In the genomic region with DNA sequence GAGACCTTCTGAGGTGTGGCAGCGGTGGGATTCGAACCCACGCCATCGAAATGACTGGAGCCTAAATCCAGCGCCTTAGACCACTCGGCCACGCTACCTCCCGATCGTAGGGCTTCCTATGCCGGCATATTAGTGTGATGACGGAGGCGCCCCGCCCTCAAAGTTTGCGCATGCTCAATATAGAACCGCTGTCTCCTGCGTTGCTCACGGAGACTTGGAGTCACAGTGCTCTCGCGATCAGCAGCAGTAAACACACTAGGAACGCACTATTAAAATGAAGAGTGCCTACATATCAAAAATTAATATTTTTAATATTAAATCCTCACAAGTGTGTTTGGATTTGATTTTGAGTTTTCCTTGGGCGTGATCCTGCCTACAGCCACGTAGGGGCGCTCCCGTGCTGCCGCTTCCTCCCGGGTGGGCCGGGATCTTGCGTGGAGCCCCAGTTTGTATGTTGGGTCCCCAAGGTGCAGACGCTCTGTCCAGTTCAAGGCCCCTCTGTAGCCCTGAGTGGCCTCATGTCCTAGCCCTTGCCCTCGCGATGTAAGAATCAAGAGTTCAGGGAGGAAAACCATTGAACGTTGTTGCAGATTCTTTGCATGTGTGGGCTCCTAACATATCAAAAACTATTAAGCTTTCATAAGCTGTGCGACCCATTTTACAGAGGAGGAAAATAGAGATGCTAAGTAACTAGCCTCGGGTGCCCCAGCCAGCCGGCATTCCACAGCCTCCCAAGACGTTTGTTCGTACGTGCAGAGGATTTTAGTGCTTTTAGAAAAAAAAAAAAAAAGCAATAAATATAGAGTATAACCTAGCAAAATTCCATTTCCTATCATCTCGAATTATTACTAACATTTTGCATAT, we compare ENCODE assay signal across 1 cellular context.
TF ChIP-seq lines count a peak whose summit lies in the region.

No MANE protein-coding gene starts in this region.

TF ChIP-seq in K562, 482 proteins besides CTCF, POLR2A, EP300 and RAD21 (continued from another document and continues in another):
- TF ChIP-seq, protein P1, sequence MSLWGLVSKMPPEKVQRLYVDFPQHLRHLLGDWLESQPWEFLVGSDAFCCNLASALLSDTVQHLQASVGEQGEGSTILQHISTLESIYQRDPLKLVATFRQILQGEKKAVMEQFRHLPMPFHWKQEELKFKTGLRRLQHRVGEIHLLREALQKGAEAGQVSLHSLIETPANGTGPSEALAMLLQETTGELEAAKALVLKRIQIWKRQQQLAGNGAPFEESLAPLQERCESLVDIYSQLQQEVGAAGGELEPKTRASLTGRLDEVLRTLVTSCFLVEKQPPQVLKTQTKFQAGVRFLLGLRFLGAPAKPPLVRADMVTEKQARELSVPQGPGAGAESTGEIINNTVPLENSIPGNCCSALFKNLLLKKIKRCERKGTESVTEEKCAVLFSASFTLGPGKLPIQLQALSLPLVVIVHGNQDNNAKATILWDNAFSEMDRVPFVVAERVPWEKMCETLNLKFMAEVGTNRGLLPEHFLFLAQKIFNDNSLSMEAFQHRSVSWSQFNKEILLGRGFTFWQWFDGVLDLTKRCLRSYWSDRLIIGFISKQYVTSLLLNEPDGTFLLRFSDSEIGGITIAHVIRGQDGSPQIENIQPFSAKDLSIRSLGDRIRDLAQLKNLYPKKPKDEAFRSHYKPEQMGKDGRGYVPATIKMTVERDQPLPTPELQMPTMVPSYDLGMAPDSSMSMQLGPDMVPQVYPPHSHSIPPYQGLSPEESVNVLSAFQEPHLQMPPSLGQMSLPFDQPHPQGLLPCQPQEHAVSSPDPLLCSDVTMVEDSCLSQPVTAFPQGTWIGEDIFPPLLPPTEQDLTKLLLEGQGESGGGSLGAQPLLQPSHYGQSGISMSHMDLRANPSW (CRISPR knock-in tag; IDR thresholded peaks at IDR 0.05), result no peak
- TF ChIP-seq, protein P2, sequence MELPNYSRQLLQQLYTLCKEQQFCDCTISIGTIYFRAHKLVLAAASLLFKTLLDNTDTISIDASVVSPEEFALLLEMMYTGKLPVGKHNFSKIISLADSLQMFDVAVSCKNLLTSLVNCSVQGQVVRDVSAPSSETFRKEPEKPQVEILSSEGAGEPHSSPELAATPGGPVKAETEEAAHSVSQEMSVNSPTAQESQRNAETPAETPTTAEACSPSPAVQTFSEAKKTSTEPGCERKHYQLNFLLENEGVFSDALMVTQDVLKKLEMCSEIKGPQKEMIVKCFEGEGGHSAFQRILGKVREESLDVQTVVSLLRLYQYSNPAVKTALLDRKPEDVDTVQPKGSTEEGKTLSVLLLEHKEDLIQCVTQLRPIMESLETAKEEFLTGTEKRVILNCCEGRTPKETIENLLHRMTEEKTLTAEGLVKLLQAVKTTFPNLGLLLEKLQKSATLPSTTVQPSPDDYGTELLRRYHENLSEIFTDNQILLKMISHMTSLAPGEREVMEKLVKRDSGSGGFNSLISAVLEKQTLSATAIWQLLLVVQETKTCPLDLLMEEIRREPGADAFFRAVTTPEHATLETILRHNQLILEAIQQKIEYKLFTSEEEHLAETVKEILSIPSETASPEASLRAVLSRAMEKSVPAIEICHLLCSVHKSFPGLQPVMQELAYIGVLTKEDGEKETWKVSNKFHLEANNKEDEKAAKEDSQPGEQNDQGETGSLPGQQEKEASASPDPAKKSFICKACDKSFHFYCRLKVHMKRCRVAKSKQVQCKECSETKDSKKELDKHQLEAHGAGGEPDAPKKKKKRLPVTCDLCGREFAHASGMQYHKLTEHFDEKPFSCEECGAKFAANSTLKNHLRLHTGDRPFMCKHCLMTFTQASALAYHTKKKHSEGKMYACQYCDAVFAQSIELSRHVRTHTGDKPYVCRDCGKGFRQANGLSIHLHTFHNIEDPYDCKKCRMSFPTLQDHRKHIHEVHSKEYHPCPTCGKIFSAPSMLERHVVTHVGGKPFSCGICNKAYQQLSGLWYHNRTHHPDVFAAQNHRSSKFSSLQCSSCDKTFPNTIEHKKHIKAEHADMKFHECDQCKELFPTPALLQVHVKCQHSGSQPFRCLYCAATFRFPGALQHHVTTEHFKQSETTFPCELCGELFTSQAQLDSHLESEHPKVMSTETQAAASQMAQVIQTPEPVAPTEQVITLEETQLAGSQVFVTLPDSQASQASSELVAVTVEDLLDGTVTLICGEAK (IDR thresholded peaks at IDR 0.05), result peak; percentile 90
- TF ChIP-seq, protein P2 (CRISPR knock-in tag; IDR thresholded peaks at IDR 0.05), result no peak
- TF ChIP-seq, protein P3, sequence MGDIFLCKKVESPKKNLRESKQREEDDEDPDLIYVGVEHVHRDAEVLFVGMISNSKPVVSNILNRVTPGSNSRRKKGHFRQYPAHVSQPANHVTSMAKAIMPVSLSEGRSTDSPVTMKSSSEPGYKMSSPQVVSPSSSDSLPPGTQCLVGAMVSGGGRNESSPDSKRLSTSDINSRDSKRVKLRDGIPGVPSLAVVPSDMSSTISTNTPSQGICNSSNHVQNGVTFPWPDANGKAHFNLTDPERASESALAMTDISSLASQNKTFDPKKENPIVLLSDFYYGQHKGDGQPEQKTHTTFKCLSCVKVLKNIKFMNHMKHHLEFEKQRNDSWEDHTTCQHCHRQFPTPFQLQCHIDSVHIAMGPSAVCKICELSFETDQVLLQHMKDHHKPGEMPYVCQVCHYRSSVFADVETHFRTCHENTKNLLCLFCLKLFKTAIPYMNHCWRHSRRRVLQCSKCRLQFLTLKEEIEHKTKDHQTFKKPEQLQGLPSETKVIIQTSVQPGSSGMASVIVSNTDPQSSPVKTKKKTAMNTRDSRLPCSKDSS (IDR thresholded peaks at IDR 0.05; ENCODE audit: low read depth, partially characterized antibody), result no peak
- TF ChIP-seq ZNF766 (CRISPR knock-in tag; conservative IDR thresholded peaks at IDR 0.05) (no peak; the same call in none of the 2 replicates), ARNT (IDR thresholded peaks at IDR 0.05) (no peak), ZNF79 (CRISPR knock-in tag; IDR thresholded peaks at IDR 0.05; ENCODE audit: low read depth) (no peak), SMAD4 (CRISPR knock-in tag; conservative IDR thresholded peaks at IDR 0.05) (peak; percentile 35; the same call in 1 of the 2 replicates), ADNP (tag; IDR thresholded peaks at IDR 0.05) (peak; percentile 97), TRIM24 (IDR thresholded peaks at IDR 0.05) (0 out of 4 replicates have a peak, but pooled peaks of 1 of the 2 experiments have one; percentile 17), CHD1 (IDR thresholded peaks at IDR 0.05; ENCODE audit: low read length) (peak; percentile 75), TCF7 (IDR thresholded peaks at IDR 0.05; ENCODE audit: borderline replicate concordance) (0 out of 2 replicates have a peak, but pooled peaks have one; percentile 48), ZNF644 (tag; IDR thresholded peaks at IDR 0.05; ENCODE audit: low read depth) (no peak; the same call in 1 of the 2 replicates), POU5F1 (IDR thresholded peaks at IDR 0.05; ENCODE audit: borderline replicate concordance, low read depth, low read length, partially characterized antibody) (no peak), TAF15 (IDR thresholded peaks at IDR 0.05; ENCODE audit: low read depth, low read length) (no peak), MTA3 (IDR thresholded peaks at IDR 0.05; ENCODE audit: borderline replicate concordance) (peak; percentile 73), MTF1 (CRISPR knock-in tag; IDR thresholded peaks at IDR 0.05; ENCODE audit: borderline replicate concordance) (no peak), TCFL5 (CRISPR knock-in tag; conservative IDR thresholded peaks at IDR 0.05) (no peak), GATAD2B (IDR thresholded peaks at IDR 0.05; ENCODE audit: borderline replicate concordance) (0 out of 2 replicates have a peak, but pooled peaks have one; percentile 8), SLC30A9 (CRISPR knock-in tag; IDR thresholded peaks at IDR 0.05) (no peak), ZC3H11A (IDR thresholded peaks at IDR 0.05; ENCODE audit: low read depth, low read length) (peak; percentile 73; the same call in 1 of the 2 replicates), SIN3A (IDR thresholded peaks at IDR 0.05; ENCODE audit: borderline replicate concordance in 2 of 2, control insufficient read depth in 1 of 2, low read depth in 2 of 2, low read length in 2 of 2) (peak in 1 of 2 experiments; percentile 49; a peak in 1 of 4 replicates), PTRF (tag; IDR thresholded peaks at IDR 0.05) (no peak), HDAC6 (IDR thresholded peaks at IDR 0.05; ENCODE audit: low read depth, low read length) (no peak), ARID1B (IDR thresholded peaks at IDR 0.05) (no peak), CBX8 (IDR thresholded peaks at IDR 0.05; ENCODE audit: borderline replicate concordance, extremely low read depth, low read depth, low read length, poor library complexity, severe bottlenecking) (no peak), CBFA2T2 (conservative IDR thresholded peaks at IDR 0.05) (no peak), CBX1 (IDR thresholded peaks at IDR 0.05; ENCODE audit: low read depth) (no peak), NCOA2 (IDR thresholded peaks at IDR 0.05; ENCODE audit: partially characterized antibody in 2 of 2) (no peak)
- TF ChIP-seq, protein P4, sequence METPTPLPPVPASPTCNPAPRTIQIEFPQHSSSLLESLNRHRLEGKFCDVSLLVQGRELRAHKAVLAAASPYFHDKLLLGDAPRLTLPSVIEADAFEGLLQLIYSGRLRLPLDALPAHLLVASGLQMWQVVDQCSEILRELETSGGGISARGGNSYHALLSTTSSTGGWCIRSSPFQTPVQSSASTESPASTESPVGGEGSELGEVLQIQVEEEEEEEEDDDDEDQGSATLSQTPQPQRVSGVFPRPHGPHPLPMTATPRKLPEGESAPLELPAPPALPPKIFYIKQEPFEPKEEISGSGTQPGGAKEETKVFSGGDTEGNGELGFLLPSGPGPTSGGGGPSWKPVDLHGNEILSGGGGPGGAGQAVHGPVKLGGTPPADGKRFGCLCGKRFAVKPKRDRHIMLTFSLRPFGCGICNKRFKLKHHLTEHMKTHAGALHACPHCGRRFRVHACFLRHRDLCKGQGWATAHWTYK (CRISPR knock-in tag; IDR thresholded peaks at IDR 0.05), result no peak
- TF ChIP-seq, protein P5, sequence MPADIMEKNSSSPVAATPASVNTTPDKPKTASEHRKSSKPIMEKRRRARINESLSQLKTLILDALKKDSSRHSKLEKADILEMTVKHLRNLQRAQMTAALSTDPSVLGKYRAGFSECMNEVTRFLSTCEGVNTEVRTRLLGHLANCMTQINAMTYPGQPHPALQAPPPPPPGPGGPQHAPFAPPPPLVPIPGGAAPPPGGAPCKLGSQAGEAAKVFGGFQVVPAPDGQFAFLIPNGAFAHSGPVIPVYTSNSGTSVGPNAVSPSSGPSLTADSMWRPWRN (IDR thresholded peaks at IDR 0.05; ENCODE audit: low read depth), result no peak
- TF ChIP-seq, protein P6, sequence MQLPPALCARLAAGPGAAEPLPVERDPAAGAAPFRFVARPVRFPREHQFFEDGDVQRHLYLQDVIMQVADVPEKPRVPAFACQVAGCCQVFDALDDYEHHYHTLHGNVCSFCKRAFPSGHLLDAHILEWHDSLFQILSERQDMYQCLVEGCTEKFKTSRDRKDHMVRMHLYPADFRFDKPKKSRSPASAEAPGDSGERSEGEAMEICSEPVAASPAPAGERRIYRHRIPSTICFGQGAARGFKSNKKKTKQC (CRISPR knock-in tag; IDR thresholded peaks at IDR 0.05), result peak; percentile 20; the same call in 1 of the 2 replicates
- TF ChIP-seq, protein P7, sequence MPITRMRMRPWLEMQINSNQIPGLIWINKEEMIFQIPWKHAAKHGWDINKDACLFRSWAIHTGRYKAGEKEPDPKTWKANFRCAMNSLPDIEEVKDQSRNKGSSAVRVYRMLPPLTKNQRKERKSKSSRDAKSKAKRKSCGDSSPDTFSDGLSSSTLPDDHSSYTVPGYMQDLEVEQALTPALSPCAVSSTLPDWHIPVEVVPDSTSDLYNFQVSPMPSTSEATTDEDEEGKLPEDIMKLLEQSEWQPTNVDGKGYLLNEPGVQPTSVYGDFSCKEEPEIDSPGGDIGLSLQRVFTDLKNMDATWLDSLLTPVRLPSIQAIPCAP (CRISPR knock-in tag; IDR thresholded peaks at IDR 0.05; ENCODE audit: borderline replicate concordance), result no peak
- TF ChIP-seq, protein P8, sequence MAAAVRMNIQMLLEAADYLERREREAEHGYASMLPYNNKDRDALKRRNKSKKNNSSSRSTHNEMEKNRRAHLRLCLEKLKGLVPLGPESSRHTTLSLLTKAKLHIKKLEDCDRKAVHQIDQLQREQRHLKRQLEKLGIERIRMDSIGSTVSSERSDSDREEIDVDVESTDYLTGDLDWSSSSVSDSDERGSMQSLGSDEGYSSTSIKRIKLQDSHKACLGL (CRISPR knock-in tag; IDR thresholded peaks at IDR 0.05; ENCODE audit: borderline replicate concordance, poor library complexity, severe bottlenecking), result no peak
- TF ChIP-seq, protein P9, sequence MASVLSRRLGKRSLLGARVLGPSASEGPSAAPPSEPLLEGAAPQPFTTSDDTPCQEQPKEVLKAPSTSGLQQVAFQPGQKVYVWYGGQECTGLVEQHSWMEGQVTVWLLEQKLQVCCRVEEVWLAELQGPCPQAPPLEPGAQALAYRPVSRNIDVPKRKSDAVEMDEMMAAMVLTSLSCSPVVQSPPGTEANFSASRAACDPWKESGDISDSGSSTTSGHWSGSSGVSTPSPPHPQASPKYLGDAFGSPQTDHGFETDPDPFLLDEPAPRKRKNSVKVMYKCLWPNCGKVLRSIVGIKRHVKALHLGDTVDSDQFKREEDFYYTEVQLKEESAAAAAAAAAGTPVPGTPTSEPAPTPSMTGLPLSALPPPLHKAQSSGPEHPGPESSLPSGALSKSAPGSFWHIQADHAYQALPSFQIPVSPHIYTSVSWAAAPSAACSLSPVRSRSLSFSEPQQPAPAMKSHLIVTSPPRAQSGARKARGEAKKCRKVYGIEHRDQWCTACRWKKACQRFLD (CRISPR knock-in tag; IDR thresholded peaks at IDR 0.05), result no peak
- TF ChIP-seq, protein P10, sequence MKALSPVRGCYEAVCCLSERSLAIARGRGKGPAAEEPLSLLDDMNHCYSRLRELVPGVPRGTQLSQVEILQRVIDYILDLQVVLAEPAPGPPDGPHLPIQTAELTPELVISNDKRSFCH (CRISPR knock-in tag; IDR thresholded peaks at IDR 0.05), result no peak
- TF ChIP-seq, protein P10 (tag; IDR thresholded peaks at IDR 0.05), result no peak
